ENCODE assay signal across 2 cellular contexts in genomic region chr6:167275001-167275400, GRCh38.
TF ChIP-seq lines count a peak whose summit lies in the region.

No MANE protein-coding gene starts in this region.

TF ChIP-seq in Ishikawa, 13 proteins besides CTCF, POLR2A, EP300 and RAD21:
- TF ChIP-seq REST (IDR thresholded peaks at IDR 0.05; ENCODE audit: low read depth) (no peak), TCF12 (IDR thresholded peaks at IDR 0.05; ENCODE audit: low read depth) (no peak), EGR1 (IDR thresholded peaks at IDR 0.05) (no peak), MAX (IDR thresholded peaks at IDR 0.05) (peak; percentile 56), TAF1 (IDR thresholded peaks at IDR 0.05; ENCODE audit: low read depth) (no peak), YY1 (IDR thresholded peaks at IDR 0.05; ENCODE audit: low read depth) (no peak), FOXM1 (IDR thresholded peaks at IDR 0.05; ENCODE audit: borderline replicate concordance, low read depth) (no peak)

TF ChIP-seq in H1, 55 proteins besides CTCF, POLR2A, EP300 and RAD21 (continued from another document):
- TF ChIP-seq BRCA1 (IDR thresholded peaks at IDR 0.05; ENCODE audit: low read depth, low read length) = no peak
TF ChIP-seq in H1: peak in this region for 0.
